13 cellular contexts compared by ENCODE assay signal in genomic region chr11:132734217-132734616, GRCh38.
A peak's percentile ranks its signal among the peaks of the same experiment; 100 is the strongest.
DNase-seq lines count a peak whose midpoint lies in the region; TF ChIP-seq lines count a peak whose summit lies in the region.
"Had no signal": no experiment of that assay in that cellular context is flagged by ENCODE, and none has a peak within 500 bp of the region (broad histone marks: within the 10 kb centered on the region; RNA-seq: fewer than 3 reads in every experiment).

No MANE protein-coding gene starts in this region.

- POLR2A ChIA-PET in BJ (lab: Charles Lee) = no interaction called here

- H3K27me3 ChIP-seq in BJ (ENCODE audit: control insufficient read depth, insufficient read depth, low read length) (no peaks in the 10 kb centered on the region), osteoblast (ENCODE audit: insufficient read depth, low read length) (no peaks in the 10 kb centered on the region)
- H3K27me3 ChIP-seq: SJCRH30 had no signal

- H3K36me3 ChIP-seq in BJ (ENCODE audit: control insufficient read depth, insufficient read depth, low read length) = no peaks in the 10 kb centered on the region
- no peaks in the 10 kb centered on the region for H3K36me3 ChIP-seq in osteoblast (ENCODE audit: insufficient read depth, low read length)
- H3K36me3 ChIP-seq: SJCRH30, thoracic aorta had no signal

- H2AFZ ChIP-seq in osteoblast (ENCODE audit: low read length) = no peak overlapping the region

- peak overlapping the region; percentile 64 for H3K27ac ChIP-seq in osteoblast (ENCODE audit: low read depth, low read length)
- H3K27ac ChIP-seq: SJCRH30, thoracic aorta had no signal

- TF ChIP-seq CTCF in BJ (IDR thresholded peaks at IDR 0.05; ENCODE audit: insufficient read depth, low read depth, low read length) = no peak
- no peak for TF ChIP-seq CTCF in osteoblast (IDR thresholded peaks at IDR 0.05; ENCODE audit: extremely low read depth, low read depth, low read length)

- no peak overlapping the region for H3K4me2 ChIP-seq in osteoblast (ENCODE audit: insufficient read depth, low read length)

- no peaks in the 10 kb centered on the region for H4K20me1 ChIP-seq in osteoblast (ENCODE audit: insufficient read depth, low read length)

- peaks cover 8% of the 10 kb centered on the region for H3K4me1 ChIP-seq in osteoblast (ENCODE audit: insufficient read depth, low read length)
- H3K4me1 ChIP-seq: SJCRH30 had no signal

- DNase-seq in BJ (ENCODE audit: low read depth) (peak; percentile 88), HT1080 (ENCODE audit: low read depth) (peak; percentile 92), dedifferentiated amniotic fluid mesenchymal stem cell (ENCODE audit: extremely low spot score) (peak; percentile 22), osteoblast (ENCODE audit: insufficient read length, low spot score, missing footprints) (peak; percentile 67), NCI-H2107 (lab: John Stamatoyannopoulos, UW) (no peak), NCI-H526 treated with DMSO at 0.1 percent for 48 hours (lab: John Stamatoyannopoulos, UW) (no peak), erythroblast (lab: John Stamatoyannopoulos, UW) (no peak), SHP77 treated with DMSO at 0.1 percent for 48 hours (lab: John Stamatoyannopoulos, UW) (no peak)
- DNase-seq: CD4-positive, alpha-beta T cell; MV-4-11; SJCRH30; stimulated activated CD4-positive, alpha-beta T cell treated with anti-CD3 and anti-CD28 coated beads, Interleukin-15, amount 100 ng/mL, for 24 hours had no signal

- H3K79me2 ChIP-seq in osteoblast (ENCODE audit: insufficient read depth, low read length) = no peaks in the 10 kb centered on the region

- CTCF ChIA-PET in BJ (lab: Yijun Ruan, JAX) = no interaction called here

- TF ChIP-seq POLR2A in erythroblast (IDR thresholded peaks at IDR 0.05; ENCODE audit: low read length) = no peak

- no peaks in the 10 kb centered on the region for H3K9me3 ChIP-seq in osteoblast (ENCODE audit: low read depth, low read length)
- H3K9me3 ChIP-seq: SJCRH30, thoracic aorta had no signal

- H3K4me3 ChIP-seq in BJ (ENCODE audit: low read depth, low read length) (no peak overlapping the region), osteoblast (ENCODE audit: insufficient read depth, low read length) (no peak overlapping the region)
- H3K4me3 ChIP-seq: SJCRH30, thoracic aorta had no signal

Comparison
In these comparisons a context has a peak if more than half of its experiments do, and no peak if none do; other contexts are left out.
1. DNase-seq: peak in BJ (single experiment), HT1080 (single experiment), dedifferentiated amniotic fluid mesenchymal stem cell (single experiment) and osteoblast (single experiment); none in NCI-H2107 (single experiment), NCI-H526 treated with DMSO at 0.1 percent for 48 hours (single experiment), erythroblast (0 of 2) and SHP77 treated with DMSO at 0.1 percent for 48 hours (single experiment).